ENCODE assay signal across 9 cellular contexts in the genomic region with DNA sequence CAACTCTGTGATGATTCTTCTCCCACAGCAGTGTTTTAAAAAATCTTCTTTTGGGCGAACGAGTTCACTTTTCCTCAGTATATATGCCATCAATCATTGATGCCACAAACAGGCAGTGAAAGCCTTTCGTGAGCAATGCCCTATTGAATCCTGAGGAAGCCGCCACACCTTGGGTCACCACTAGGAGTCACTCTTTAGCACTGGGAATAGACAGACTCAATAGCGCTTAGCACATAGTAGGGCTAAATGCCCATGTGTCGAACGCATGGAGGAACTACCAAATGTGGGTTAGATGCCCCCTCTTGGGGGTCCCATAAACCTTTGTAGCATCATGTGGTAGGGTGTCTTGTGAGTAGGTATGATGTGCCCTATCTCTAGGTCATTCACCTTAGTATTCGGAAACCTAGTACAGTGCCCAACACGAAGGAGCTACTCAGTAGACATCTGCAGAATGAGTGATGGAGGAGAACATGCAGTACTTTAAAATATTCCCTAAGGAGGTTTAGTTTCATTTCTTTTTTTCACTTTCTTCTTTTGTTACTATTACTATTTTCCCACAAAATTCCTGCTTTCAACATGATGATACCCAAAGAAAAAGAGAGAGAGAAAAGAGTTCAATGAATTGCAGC.
DNase-seq lines count a peak whose midpoint lies in the region; ATAC-seq, FAIRE-seq and TF ChIP-seq lines count a peak whose summit lies in the region.
"Had no signal": no experiment of that assay in that cellular context is flagged by ENCODE, and none has a peak within 500 bp of the region (broad histone marks: within the 10 kb centered on the region; RNA-seq: fewer than 3 reads in every experiment).

No MANE protein-coding gene starts in this region.

- TF ChIP-seq CTCF in heart right ventricle (IDR thresholded peaks at IDR 0.05) = peak in 8 of 9 donors; percentile 33 to 56 (median 38)
- TF ChIP-seq CTCF in VCaP (conservative IDR thresholded peaks at IDR 0.05) = peak; percentile 56

- H3K9me3 ChIP-seq in heart right ventricle = no peaks in the 10 kb centered on the region
- H3K9me3 ChIP-seq in SJCRH30 (replicated peaks) = no peaks in the 10 kb centered on the region

- DNase-seq in heart right ventricle = no peak
- no peak for DNase-seq in cardiac septum (ENCODE audit: low spot score)
- DNase-seq in iPS DF 4.7 (ENCODE audit: extremely low read depth, low spot score) = peak; percentile 44
- DNase-seq in urothelium cell line (ENCODE audit: low spot score) = peak; percentile 7
- no peak for DNase-seq in SJCRH30
- no peak for DNase-seq in GM03348 (ENCODE audit: low spot score)

- H3K36me3 ChIP-seq in heart right ventricle = no peaks in the 10 kb centered on the region
- H3K36me3 ChIP-seq in SJCRH30 = no peaks in the 10 kb centered on the region

- H3K4me3 ChIP-seq in heart right ventricle (peak overlapping the region in 5 of 10 donors; percentile 23 to 43 (median 40)), SJCRH30 (no peak overlapping the region; the same call in 1 of the 2 replicates)

- H3K27ac ChIP-seq in heart right ventricle (peak overlapping the region in 1 of 10 donors; percentile 69), VCaP (peak overlapping the region; percentile 89), SJCRH30 (no peak overlapping the region)

- no peak for ATAC-seq in heart right ventricle
- ATAC-seq in HG03457 (IDR thresholded peaks at IDR 0.05; ENCODE audit: unreplicated experiment) = no peak

- peaks cover 0 to 18% (median 10%) of the 10 kb centered on the region in 7 donors for H3K27me3 ChIP-seq in heart right ventricle
- H3K27me3 ChIP-seq in SJCRH30 = no peaks in the 10 kb centered on the region

- peaks cover 0 to 6% (median 0%) of the 10 kb centered on the region in 9 donors for H3K4me1 ChIP-seq in heart right ventricle
- H3K4me1 ChIP-seq in SJCRH30 = no peaks in the 10 kb centered on the region; the same call in 1 of the 2 replicates

- no peak for FAIRE-seq in urothelium cell line (lab: Jason Lieb, UNC)
- FAIRE-seq: endometrium had no signal

- intact Hi-C loops in heart right ventricle (cut with DNase I) (no loop called here), cardiac septum (cut with DNase I) (no loop called here)

- 87 to 89% methylated on average over 9 of the region's 9 CpGs for WGBS in heart right ventricle, 2 donors

Comparison
In these comparisons a context has a peak if more than half of its experiments do, and no peak if none do; other contexts are left out.
1. DNase-seq: peak in iPS DF 4.7 (single experiment) and urothelium cell line (single experiment); none in heart right ventricle (0 of 2), cardiac septum (single experiment), SJCRH30 (0 of 2) and GM03348 (single experiment).